13 cellular contexts compared by ENCODE assay signal in the genomic region with DNA sequence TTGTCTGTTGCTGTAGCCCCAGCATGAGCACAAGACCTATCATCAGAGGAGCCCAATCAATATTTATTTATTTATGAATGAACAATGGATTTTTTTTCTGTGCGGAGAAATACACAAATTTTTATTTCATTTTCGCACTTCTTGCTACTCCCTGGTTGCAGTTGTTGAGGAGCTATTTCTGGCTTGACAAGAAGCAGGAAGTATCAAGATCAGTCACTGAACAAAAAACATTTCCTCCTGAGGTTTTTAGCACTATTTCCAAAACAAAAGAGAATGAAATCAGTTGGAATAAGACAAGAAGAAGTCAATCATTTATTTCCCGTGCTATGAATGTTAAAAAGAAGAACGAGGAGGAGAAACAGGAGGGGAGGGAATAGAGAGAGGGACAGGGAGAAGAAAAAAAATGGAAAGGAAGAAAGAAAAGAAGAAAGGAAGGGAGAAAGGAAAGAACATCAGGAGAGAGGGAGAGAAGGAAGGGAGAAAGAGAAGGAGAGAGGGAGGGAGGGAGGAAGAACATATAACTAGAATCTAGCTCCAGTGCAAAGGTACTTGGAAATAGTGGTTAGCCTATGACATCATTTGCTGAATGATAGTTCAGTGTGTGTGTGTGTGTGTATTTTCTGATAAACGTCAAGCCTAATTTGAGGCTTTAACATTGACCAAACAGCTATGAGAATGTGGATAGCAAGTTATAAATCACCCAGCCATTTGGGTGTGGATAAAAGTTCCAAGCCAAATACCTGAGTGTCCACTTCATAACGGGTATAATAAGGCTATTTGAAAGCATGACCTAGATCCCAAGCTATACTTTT.
DNase-seq lines count a peak whose midpoint lies in the region; ATAC-seq and TF ChIP-seq lines count a peak whose summit lies in the region.
"Had no signal": no experiment of that assay in that cellular context is flagged by ENCODE, and none has a peak within 500 bp of the region (broad histone marks: within the 10 kb centered on the region; RNA-seq: fewer than 3 reads in every experiment).

No MANE protein-coding gene starts in this region.

- H3K36me3 Mint-ChIP-seq in CD8-positive, alpha-beta T cell: no peaks in the 10 kb centered on the region
- H3K36me3 Mint-ChIP-seq in activated CD8-positive, alpha-beta T cell treated with anti-CD3 and anti-CD28 coated beads for 36 hours (ENCODE audit: low read depth): no peaks in the 10 kb centered on the region
- no peaks in the 10 kb centered on the region for H3K36me3 Mint-ChIP-seq in memory B cell

- H3K27me3 ChIP-seq in CD8-positive, alpha-beta T cell (ENCODE audit: insufficient read depth, low read length): no peaks in the 10 kb centered on the region
- H3K27me3 ChIP-seq in WERI-Rb-1 (ENCODE audit: insufficient read depth, low read depth, severe bottlenecking): no peaks in the 10 kb centered on the region
- H3K27me3 ChIP-seq: tibial artery had no signal

- no peaks in the 10 kb centered on the region for H3K36me3 ChIP-seq in CD8-positive, alpha-beta T cell (ENCODE audit: insufficient read depth, low read length)
- no peaks in the 10 kb centered on the region for H3K36me3 ChIP-seq in WERI-Rb-1
- H3K36me3 ChIP-seq: tibial artery had no signal

- no peak overlapping the region for H3K4me3 ChIP-seq in CD8-positive, alpha-beta T cell (ENCODE audit: low read depth, low read length)
- H3K4me3 ChIP-seq in WERI-Rb-1 (ENCODE audit: low read depth, low read length): no peak overlapping the region
- H3K4me3 ChIP-seq: tibial artery had no signal

- H3K4me1 Mint-ChIP-seq in CD8-positive, alpha-beta T cell (ENCODE audit: low read depth): peaks cover 42% of the 10 kb centered on the region
- H3K4me1 Mint-ChIP-seq in activated CD8-positive, alpha-beta T cell treated with anti-CD3 and anti-CD28 coated beads for 36 hours (ENCODE audit: low read depth): peaks cover 35% of the 10 kb centered on the region
- peaks cover 32% of the 10 kb centered on the region for H3K4me1 Mint-ChIP-seq in memory B cell
- H3K4me1 Mint-ChIP-seq: nephron progenitor cell had no signal

- no peak overlapping the region for H3K27ac ChIP-seq in CD8-positive, alpha-beta T cell (ENCODE audit: low read depth, low read length)
- no peak overlapping the region for H3K27ac ChIP-seq in WERI-Rb-1
- H3K27ac ChIP-seq: tibial artery had no signal

- H3K4me1 ChIP-seq in CD8-positive, alpha-beta T cell (ENCODE audit: insufficient read depth, low read length): peaks cover 31% of the 10 kb centered on the region
- H3K4me1 ChIP-seq: Caco-2, tibial artery had no signal

- H3K4me3 Mint-ChIP-seq in CD8-positive, alpha-beta T cell: peak overlapping the region; percentile 38
- peak overlapping the region; percentile 31 for H3K4me3 Mint-ChIP-seq in activated CD8-positive, alpha-beta T cell treated with anti-CD3 and anti-CD28 coated beads for 36 hours
- peak overlapping the region; percentile 50 for H3K4me3 Mint-ChIP-seq in memory B cell
- H3K4me3 Mint-ChIP-seq: nephron progenitor cell had no signal

- H3K9me3 Mint-ChIP-seq in CD8-positive, alpha-beta T cell: no peaks in the 10 kb centered on the region
- no peaks in the 10 kb centered on the region for H3K9me3 Mint-ChIP-seq in activated CD8-positive, alpha-beta T cell treated with anti-CD3 and anti-CD28 coated beads for 36 hours
- peaks cover 3% of the 10 kb centered on the region for H3K9me3 Mint-ChIP-seq in memory B cell
- H3K9me3 Mint-ChIP-seq: nephron progenitor cell had no signal

- peak overlapping the region; percentile 76 for H3K27ac Mint-ChIP-seq in CD8-positive, alpha-beta T cell
- peak overlapping the region; percentile 87 for H3K27ac Mint-ChIP-seq in activated CD8-positive, alpha-beta T cell treated with anti-CD3 and anti-CD28 coated beads for 36 hours
- peak overlapping the region; percentile 26 for H3K27ac Mint-ChIP-seq in memory B cell
- H3K27ac Mint-ChIP-seq: nephron progenitor cell had no signal

- no peaks in the 10 kb centered on the region for H3K9me3 ChIP-seq in CD8-positive, alpha-beta T cell (ENCODE audit: low read length)
- H3K9me3 ChIP-seq in WERI-Rb-1 (ENCODE audit: severe bottlenecking): no peaks in the 10 kb centered on the region
- H3K9me3 ChIP-seq: Caco-2, tibial artery had no signal

- CTCF ChIA-PET in CD8-positive, alpha-beta T cell (lab: Charles Lee): no interaction called here
- CTCF ChIA-PET in activated CD8-positive, alpha-beta T cell treated with anti-CD3 and anti-CD28 coated beads for 36 hours (lab: Charles Lee): interaction anchor here (0.9 to 1.5 kb wide), 3 partner anchors 92 to 619 kb away, joined by 3 to 4 read pairs (median 3); no protein-coding TSS in a partner anchor

- no peak for DNase-seq in CD8-positive, alpha-beta T cell
- DNase-seq in GM20000 (ENCODE audit: low spot score) (peak; percentile 15), memory B cell (ENCODE audit: low spot score in 2 of 2) (no peak), RKO (ENCODE audit: low spot score) (no peak), WERI-Rb-1 (no peak), NCI-H2081 treated with DMSO at 0.1 percent for 48 hours (lab: John Stamatoyannopoulos, UW) (no peak)
- DNase-seq in activated CD8-positive, alpha-beta T cell treated with anti-CD3 and anti-CD28 coated beads for 36 hours: no peak
- DNase-seq: Caco-2, glutamatergic neuron, left cardiac atrium, NCI-H2081, nephron progenitor cell, tibial artery had no signal

- no peak for TF ChIP-seq CTCF in CD8-positive, alpha-beta T cell (IDR thresholded peaks at IDR 0.05)
- no peak for TF ChIP-seq CTCF in GM20000 (IDR thresholded peaks at IDR 0.05; ENCODE audit: extremely low read depth, missing control alignments)
- no peak for TF ChIP-seq CTCF in activated CD8-positive, alpha-beta T cell treated with anti-CD3 and anti-CD28 coated beads for 36 hours (IDR thresholded peaks at IDR 0.05)
- no peak for TF ChIP-seq CTCF in WERI-Rb-1 (IDR thresholded peaks at IDR 0.05; ENCODE audit: low read depth, low read length)

- intact Hi-C loops in CD8-positive, alpha-beta T cell (cut with DNase I, micrococcal nuclease): no loop called here
- intact Hi-C loops in activated CD8-positive, alpha-beta T cell treated with anti-CD3 and anti-CD28 coated beads for 36 hours (cut with micrococcal nuclease): no loop called here

- POLR2A ChIA-PET in CD8-positive, alpha-beta T cell (lab: Charles Lee): interaction anchor here (0.6 to 1.0 kb wide), 2 partner anchors 28 to 1027 kb away, joined by 3 read pairs; no protein-coding TSS in a partner anchor
- POLR2A ChIA-PET in activated CD8-positive, alpha-beta T cell treated with anti-CD3 and anti-CD28 coated beads for 36 hours (lab: Charles Lee): interaction anchor here (1.3 kb wide), 1 partner anchor 79 kb away, joined by 3 read pairs; no protein-coding TSS in a partner anchor

- ATAC-seq in CD8-positive, alpha-beta T cell: no peak
- peak; percentile 29 for ATAC-seq in activated CD8-positive, alpha-beta T cell treated with anti-CD3 and anti-CD28 coated beads for 36 hours
- ATAC-seq in memory B cell (ENCODE audit: low read depth): no peak

- H3K27me3 Mint-ChIP-seq in CD8-positive, alpha-beta T cell (ENCODE audit: low read depth): no peaks in the 10 kb centered on the region
- no peaks in the 10 kb centered on the region for H3K27me3 Mint-ChIP-seq in activated CD8-positive, alpha-beta T cell treated with anti-CD3 and anti-CD28 coated beads for 36 hours
- H3K27me3 Mint-ChIP-seq in memory B cell: no peaks in the 10 kb centered on the region

Comparison
In these comparisons a context has a peak if more than half of its experiments do, and no peak if none do; other contexts are left out.
1. H3K27ac Mint-ChIP-seq: peak in every context shown above with its lines; median percentile 87 in activated CD8-positive, alpha-beta T cell treated with anti-CD3 and anti-CD28 coated beads for 36 hours; 76 in CD8-positive, alpha-beta T cell; 26 in memory B cell.